6 cellular contexts compared by ENCODE assay signal in the genomic region with DNA sequence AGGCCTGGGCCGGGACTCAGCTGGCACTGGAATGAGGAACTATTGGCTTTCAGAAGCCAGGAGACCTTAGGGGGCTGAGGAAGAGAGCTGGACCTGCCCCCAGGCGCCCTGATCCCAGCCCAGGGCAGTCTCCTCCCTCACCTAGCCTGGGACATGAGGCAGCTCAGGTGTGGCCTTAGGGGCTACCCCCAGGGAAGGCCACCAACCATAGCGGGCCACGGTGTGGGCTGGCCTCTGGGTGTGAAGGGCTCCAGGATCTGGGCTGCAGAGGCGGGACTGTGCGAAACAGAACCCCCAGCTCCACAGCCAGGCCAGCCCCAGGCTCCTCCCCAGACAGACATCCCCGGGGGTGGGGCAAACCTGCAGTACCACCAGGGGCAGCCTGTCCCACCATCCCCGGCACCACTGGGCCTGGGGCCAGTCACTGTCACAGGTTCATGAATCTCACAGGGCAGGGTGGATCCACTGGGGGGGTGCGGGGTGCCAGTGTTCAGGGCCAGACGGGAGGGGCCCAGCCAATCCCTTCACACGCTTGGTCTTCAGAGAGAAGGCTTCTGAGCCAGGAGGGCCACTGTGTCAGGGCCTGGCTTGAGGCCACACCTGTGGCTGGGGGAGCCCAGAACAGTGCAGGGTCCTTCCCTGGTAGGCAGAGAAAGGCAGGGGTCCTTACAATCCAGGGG. TPM values are rescaled to one million over a fixed set of nuclear protein-coding genes. Genes with fewer than 3 reads are reported as not detected.
DNase-seq lines count a peak whose midpoint lies in the region; ATAC-seq and TF ChIP-seq lines count a peak whose summit lies in the region.

No MANE protein-coding gene starts in this region.

- no peak overlapping the region for H3K9ac ChIP-seq in rectal smooth muscle tissue (ENCODE audit: low read length)

- TF ChIP-seq RAD21 in Ishikawa (IDR thresholded peaks at IDR 0.05; ENCODE audit: low read depth), result no peak

- H3K4me3 Mint-ChIP-seq in effector memory CD8-positive, alpha-beta T cell, result no peak overlapping the region

- DNase-seq in effector memory CD8-positive, alpha-beta T cell, result no peak
- DNase-seq in mesenteric fat pad (ENCODE audit: low spot score), result no peak

- peaks cover 13 to 42% of the 10 kb centered on the region in 2 donors for H3K27me3 Mint-ChIP-seq in effector memory CD8-positive, alpha-beta T cell

- H3K36me3 ChIP-seq in rectal smooth muscle tissue (ENCODE audit: control insufficient read depth, insufficient read depth, low read length), result no peaks in the 10 kb centered on the region

- H3K4me3 ChIP-seq in rectal smooth muscle tissue (ENCODE audit: low read length), result peak overlapping the region; percentile 33

- ATAC-seq in effector memory CD8-positive, alpha-beta T cell (replicated peaks), result peak; percentile 10
- ATAC-seq in GM21360 (IDR thresholded peaks at IDR 0.05; ENCODE audit: unreplicated experiment) (no peak), HG03460 (IDR thresholded peaks at IDR 0.05; ENCODE audit: unreplicated experiment) (no peak)

- H3K36me3 Mint-ChIP-seq in effector memory CD8-positive, alpha-beta T cell (ENCODE audit: insufficient read depth), result peaks cover 3% of the 10 kb centered on the region

- peak overlapping the region; percentile 94 for H3K27ac ChIP-seq in rectal smooth muscle tissue (ENCODE audit: low read depth, low read length)

- no peaks in the 10 kb centered on the region for H3K9me3 Mint-ChIP-seq in effector memory CD8-positive, alpha-beta T cell

- TF ChIP-seq EP300 in Ishikawa (IDR thresholded peaks at IDR 0.05; ENCODE audit: borderline replicate concordance), result no peak

- peaks cover 47% of the 10 kb centered on the region for H3K4me1 ChIP-seq in rectal smooth muscle tissue (ENCODE audit: control insufficient read depth, insufficient read depth, low read length)

- H3K27ac Mint-ChIP-seq in effector memory CD8-positive, alpha-beta T cell, result no peak overlapping the region

- H3K27me3 ChIP-seq in rectal smooth muscle tissue (ENCODE audit: control insufficient read depth, insufficient read depth, low read length), result no peaks in the 10 kb centered on the region

- H3K4me1 Mint-ChIP-seq in effector memory CD8-positive, alpha-beta T cell (ENCODE audit: low read depth in 2 of 2), result peaks cover 0 to 5% of the 10 kb centered on the region in 2 donors

TF ChIP-seq in Ishikawa, 13 proteins besides CTCF, POLR2A, EP300 and RAD21:
- no peak for TF ChIP-seq CREB1 (IDR thresholded peaks at IDR 0.05; ENCODE audit: low read depth)
- TF ChIP-seq EGR1 (IDR thresholded peaks at IDR 0.05), result no peak
- TF ChIP-seq, protein P1, sequence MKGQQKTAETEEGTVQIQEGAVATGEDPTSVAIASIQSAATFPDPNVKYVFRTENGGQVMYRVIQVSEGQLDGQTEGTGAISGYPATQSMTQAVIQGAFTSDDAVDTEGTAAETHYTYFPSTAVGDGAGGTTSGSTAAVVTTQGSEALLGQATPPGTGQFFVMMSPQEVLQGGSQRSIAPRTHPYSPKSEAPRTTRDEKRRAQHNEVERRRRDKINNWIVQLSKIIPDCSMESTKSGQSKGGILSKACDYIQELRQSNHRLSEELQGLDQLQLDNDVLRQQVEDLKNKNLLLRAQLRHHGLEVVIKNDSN (IDR thresholded peaks at IDR 0.05), result no peak
- TF ChIP-seq, protein P2, sequence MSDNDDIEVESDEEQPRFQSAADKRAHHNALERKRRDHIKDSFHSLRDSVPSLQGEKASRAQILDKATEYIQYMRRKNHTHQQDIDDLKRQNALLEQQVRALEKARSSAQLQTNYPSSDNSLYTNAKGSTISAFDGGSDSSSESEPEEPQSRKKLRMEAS (IDR thresholded peaks at IDR 0.05), result no peak; the same call in 1 of the 2 replicates
- TF ChIP-seq TCF12 (IDR thresholded peaks at IDR 0.05; ENCODE audit: low read depth), result no peak
- no peak for TF ChIP-seq FOXM1 (IDR thresholded peaks at IDR 0.05; ENCODE audit: borderline replicate concordance, low read depth)
- no peak for TF ChIP-seq YY1 (IDR thresholded peaks at IDR 0.05; ENCODE audit: low read depth)
- 0 out of 2 replicates have a peak, but pooled peaks have one; percentile 14 for TF ChIP-seq NFIC (IDR thresholded peaks at IDR 0.05)

RNA-seq across cellular contexts. Expression of a gene that starts 3.5 kb away (rescaled TPM):
- total RNA-seq in mesenteric fat pad, result 108 TPM

RNA-seq across cellular contexts. Expression of a gene that starts 22.8 kb away (rescaled TPM):
- 2.2 TPM for total RNA-seq in mesenteric fat pad

RNA-seq across cellular contexts. Expression of a gene that starts 33.8 kb away (rescaled TPM):
- total RNA-seq in mesenteric fat pad, result 24.2 TPM

RNA-seq across cellular contexts. Expression of a gene that starts 39.1 kb away (rescaled TPM):
- total RNA-seq in mesenteric fat pad, result 45.3 TPM

RNA-seq across cellular contexts. Expression of a gene that starts 42.5 kb away (rescaled TPM):
- 20.0 TPM for total RNA-seq in mesenteric fat pad
